In genomic region chr17:44315760-44316731, GRCh38 we compare ENCODE assay signal across 10 cellular contexts. TPM values are rescaled to one million over a fixed set of nuclear protein-coding genes. Genes with fewer than 3 reads are reported as not detected.
A peak's percentile ranks its signal among the peaks of the same experiment; 100 is the strongest.
DNase-seq lines count a peak whose midpoint lies in the region; ATAC-seq, FAIRE-seq and TF ChIP-seq lines count a peak whose summit lies in the region.
"Had no signal": no experiment of that assay in that cellular context is flagged by ENCODE, and none has a peak within 500 bp of the region (broad histone marks: within the 10 kb centered on the region; RNA-seq: fewer than 3 reads in every experiment).

No MANE protein-coding gene starts in this region.

- no peak for TF ChIP-seq POLR2A in K562 (conservative IDR thresholded peaks at IDR 0.05)

- H3K79me2 ChIP-seq in K562 (ENCODE audit: control insufficient read depth, insufficient read depth, low read length): no peaks in the 10 kb centered on the region

- no peak for TF ChIP-seq EP300 in K562 (IDR thresholded peaks at IDR 0.05; ENCODE audit: low read length)

- peaks cover 6% of the 10 kb centered on the region for H3K9me1 ChIP-seq in K562 (ENCODE audit: control insufficient read depth, insufficient read depth, low read length)

- no peak overlapping the region for H3K4me3 ChIP-seq in CD4-positive, alpha-beta memory T cell (ENCODE audit: low read length in 2 of 2)
- peak overlapping the region; percentile 12 for H3K4me3 ChIP-seq in HEK293 (ENCODE audit: low read depth, low read length)
- H3K4me3 ChIP-seq in K562: no peak overlapping the region

- no peak overlapping the region for H2AFZ ChIP-seq in K562 (ENCODE audit: low read depth, low read length)

- H3K9me3 ChIP-seq in CD4-positive, alpha-beta memory T cell (ENCODE audit: control insufficient read depth in 1 of 2, low read length in 2 of 2): no peaks in the 10 kb centered on the region
- no peaks in the 10 kb centered on the region for H3K9me3 ChIP-seq in HEK293 (ENCODE audit: control insufficient read depth, insufficient read depth, low read depth, low read length)
- no peaks in the 10 kb centered on the region for H3K9me3 ChIP-seq in K562 (replicated peaks; ENCODE audit: control insufficient read depth, insufficient read depth, low read depth, low read length)
- H3K9me3 ChIP-seq: gastroesophageal sphincter, pancreas had no signal

- peak overlapping the region in 3 of 7 donors; percentile 1 to 81 (median 4) for H3K27ac Mint-ChIP-seq in CD4-positive, alpha-beta memory T cell
- peak overlapping the region in 2 of 6 donors; percentile 59 to 79 for H3K27ac Mint-ChIP-seq in naive B cell

- H3K4me2 ChIP-seq in K562 (ENCODE audit: insufficient read depth, low read length): no peak overlapping the region; the same call in 1 of the 2 replicates

- H4K20me1 ChIP-seq in K562 (replicated peaks; ENCODE audit: control insufficient read depth, insufficient read depth, low read length): peaks cover 8% of the 10 kb centered on the region; the same call in 1 of the 2 replicates

- no peak for DNase-seq in CD4-positive, alpha-beta memory T cell
- DNase-seq in K562 (ENCODE audit: extremely low read depth in 1 of 4, low spot score in 3 of 4) (peak; percentile 56 to 69 (median 58)), naive B cell (no peak), G401 (ENCODE audit: low spot score) (no peak), NCI-H526 treated with DMSO at 0.1 percent for 48 hours (lab: John Stamatoyannopoulos, UW) (no peak), foreskin keratinocyte (no peak)

- TF ChIP-seq RAD21 in K562 (CRISPR knock-in tag; conservative IDR thresholded peaks at IDR 0.05 in 1 of 2, IDR thresholded peaks at IDR 0.05 in 1 of 2): no peak

- intact Hi-C loops in CD4-positive, alpha-beta memory T cell (cut with micrococcal nuclease): no loop called here
- intact Hi-C loops in K562 (cut with micrococcal nuclease): no loop called here

- H3K9me3 Mint-ChIP-seq in CD4-positive, alpha-beta memory T cell: peaks cover 0 to 2% (median 0%) of the 10 kb centered on the region in 8 donors
- H3K9me3 Mint-ChIP-seq in naive B cell: peaks cover 0 to 2% (median 0%) of the 10 kb centered on the region in 7 donors

- peaks cover 13% of the 10 kb centered on the region for H3K27me3 ChIP-seq in CD4-positive, alpha-beta memory T cell (ENCODE audit: insufficient read depth, low read length)
- H3K27me3 ChIP-seq in K562 (ENCODE audit: control insufficient read depth in 2 of 2, insufficient read depth in 2 of 2, low read length in 2 of 2) (peaks cover 3 to 32% of the 10 kb centered on the region in 2 experiments; a peak in 4 of 5 replicates), foreskin keratinocyte (peaks cover 47% of the 10 kb centered on the region)

- BruUV-seq in K562 (replicated peaks; lab: Mats Ljungman, UMichigan): no TSS peak

- POLR2A ChIA-PET in CD4-positive, alpha-beta memory T cell (lab: Charles Lee; ENCODE audit: partially characterized antibody): interaction anchor here (0.5 to 2.9 kb wide), 8 partner anchors 8 to 129 kb away, joined by 3 to 14 read pairs (median 4); partner anchors contain the start of genes SLC25A39, TMUB2 and UBTF
- POLR2A ChIA-PET in HEK293 (lab: Yijun Ruan, JAX): interaction anchor here (0.5 to 6.5 kb wide), 12 partner anchors 8 to 124 kb away, joined by 3 to 38 read pairs (median 8); partner anchors contain the start of genes ATXN7L3, RUNDC3A, SLC25A39 and UBTF
- POLR2A ChIA-PET in K562 (lab: Yijun Ruan, JAX): interaction anchor here (0.6 to 1.5 kb wide), 12 partner anchors 9 to 458 kb away, joined by 3 to 9 read pairs (median 4); partner anchors contain the start of gene SLC25A39

- H3K4me1 ChIP-seq in CD4-positive, alpha-beta memory T cell (ENCODE audit: insufficient read depth, low read length): peaks cover 15% of the 10 kb centered on the region
- peaks cover 4% of the 10 kb centered on the region; the same call in 1 of the 2 replicates for H3K4me1 ChIP-seq in HEK293 (ENCODE audit: control insufficient read depth, insufficient read depth, low read length)
- peaks cover 5 to 52% of the 10 kb centered on the region in 2 experiments; a peak in 3 of 5 replicates for H3K4me1 ChIP-seq in K562 (replicated peaks in 1 of 2; ENCODE audit: control insufficient read depth in 2 of 2, insufficient read depth in 2 of 2, low read length in 2 of 2)
- H3K4me1 ChIP-seq in foreskin keratinocyte: no peaks in the 10 kb centered on the region
- H3K4me1 ChIP-seq: pancreas had no signal

- 0 out of 4 replicates have a peak overlapping the region, but pooled peaks of 1 of the 2 experiments have one; percentile 72 for H3K9ac ChIP-seq in K562 (ENCODE audit: insufficient read depth in 1 of 2, low read depth in 2 of 2, low read length in 2 of 2)

- peaks cover 22 to 30% of the 10 kb centered on the region in 2 donors for H3K27me3 Mint-ChIP-seq in CD4-positive, alpha-beta memory T cell
- H3K27me3 Mint-ChIP-seq in naive B cell: peaks cover 26 to 63% (median 57%) of the 10 kb centered on the region in 3 donors

- no peak overlapping the region for H3K27ac ChIP-seq in CD4-positive, alpha-beta memory T cell (ENCODE audit: low read depth, low read length)
- H3K27ac ChIP-seq in HEK293 (ENCODE audit: extremely low read depth, low read depth, low read length) (no peak overlapping the region), K562 (ENCODE audit: extremely low read depth, low read depth, low read length) (no peak overlapping the region), foreskin keratinocyte (no peak overlapping the region)
- H3K27ac ChIP-seq: gastroesophageal sphincter, pancreas had no signal

- WGBS in K562 (ENCODE audit: insufficient coverage, low coverage, missing lambda C conversion rate): 24% methylated on average over 31 of the region's 38 CpGs

- peak; percentile 57 for FAIRE-seq in K562 (lab: Jason Lieb, UNC)
- FAIRE-seq: pancreas had no signal

- in situ Hi-C loops in K562 (cut with MboI) (no loop called here), G401 (cut with HindIII; ENCODE audit: low sequenced_read_pairs) (no loop called here)

- H3K4me1 Mint-ChIP-seq in CD4-positive, alpha-beta memory T cell: peaks cover 11 to 19% (median 13%) of the 10 kb centered on the region in 4 donors
- peaks cover 14 to 24% (median 19%) of the 10 kb centered on the region in 3 donors for H3K4me1 Mint-ChIP-seq in naive B cell

- peaks cover 6 to 11% of the 10 kb centered on the region in 2 donors for H3K36me3 Mint-ChIP-seq in CD4-positive, alpha-beta memory T cell
- H3K36me3 Mint-ChIP-seq in naive B cell: peaks cover 5 to 9% of the 10 kb centered on the region in 2 donors

- TF ChIP-seq CTCF in HEK293 (tag by site-specific recombination; IDR thresholded peaks at IDR 0.05) (no peak), K562 (IDR thresholded peaks at IDR 0.05 in 2 of 3, conservative IDR thresholded peaks at IDR 0.05 in 1 of 3; ENCODE audit: insufficient read depth in 2 of 3, low read depth in 1 of 3, low read length in 3 of 3) (no peak), foreskin keratinocyte (conservative IDR thresholded peaks at IDR 0.05) (no peak)

- CTCF ChIA-PET in CD4-positive, alpha-beta memory T cell (lab: Charles Lee; ENCODE audit: partially characterized antibody): interaction anchor here (0.9 to 3.7 kb wide), 3 partner anchors 14 to 106 kb away, joined by 3 to 14 read pairs (median 3); no protein-coding TSS in a partner anchor
- CTCF ChIA-PET in HEK293 (lab: Yijun Ruan, JAX) (interaction anchor here (0.5 to 2.1 kb wide), 8 partner anchors 15 to 252 kb away, joined by 3 to 10 read pairs (median 4); no protein-coding TSS in a partner anchor), K562 (lab: Yijun Ruan, JAX; ENCODE audit: low intra/inter-chr PET ratio) (no interaction called here)

- ATAC-seq in K562: peak; percentile 47
- no peak for ATAC-seq in naive B cell (ENCODE audit: low read depth in 2 of 2)
- no peak for ATAC-seq in foreskin keratinocyte
- no peak for ATAC-seq in HG03571 (IDR thresholded peaks at IDR 0.05; ENCODE audit: unreplicated experiment)
- ATAC-seq: gastroesophageal sphincter had no signal

- peaks cover 12% of the 10 kb centered on the region for H3K36me3 ChIP-seq in CD4-positive, alpha-beta memory T cell (ENCODE audit: insufficient read depth, low read length)
- H3K36me3 ChIP-seq in HEK293 (ENCODE audit: control insufficient read depth in 2 of 2, insufficient read depth in 1 of 2, low read length in 2 of 2) (peaks cover 0 to 25% of the 10 kb centered on the region in 2 experiments; a peak in 1 of 3 replicates), K562 (ENCODE audit: control insufficient read depth, insufficient read depth, low read length) (peaks cover 25% of the 10 kb centered on the region; the same call in 2 of the 3 replicates)

- H3K4me3 Mint-ChIP-seq in CD4-positive, alpha-beta memory T cell: peak overlapping the region; percentile 56 to 87 (median 70)
- H3K4me3 Mint-ChIP-seq in naive B cell: peak overlapping the region; percentile 36 to 92 (median 78)

RNA-seq across cellular contexts. Expression of gene RUNDC3A, which starts 7.6 kb away (rescaled TPM):
- under 1 TPM in 1 of 2 experiments, not detected in 1; 0.19 TPM for total RNA-seq in CD4-positive, alpha-beta memory T cell
- polyA plus RNA-seq in CD4-positive, alpha-beta memory T cell: under 1 TPM in 1 of 2 donors, not detected in 1; 0.28 TPM
- 0.23 TPM in 1 of 2 replicates, not detected in the other for total RNA-seq in K562 (2011; cell fraction: chromatin; rRNA removed; ENCODE audit: low replicate concordance)
- 0.17 TPM in 1 of 2 replicates, not detected in the other for total RNA-seq in K562 (2011; cell fraction: nucleolus; rRNA removed)
- total RNA-seq in K562 (2011; cell fraction: nucleoplasm; rRNA removed): not detected in 2 replicates
- total RNA-seq in K562 (2014; rRNA removed): not detected in 2 replicates
- not detected in 2 replicates for total RNA-seq in K562 (2014; rRNA removed; fragmentation: Illumina TruSeq; extraction: Trizol)
- total RNA-seq in K562 (2015; rRNA removed; fragmentation: Illumina TruSeq; extraction: Trizol): not detected in 2 replicates
- not detected in 2 replicates for total RNA-seq in K562 (2021)
- polyA plus RNA-seq in K562 (2011; rRNA removed): 0.05 TPM in 1 of 2 replicates, not detected in the other
- polyA plus RNA-seq in K562 (2011; cell fraction: cytosol; rRNA removed): 0.07 and 0.49 TPM in 2 replicates
- 0.11 and 0.24 TPM in 2 replicates for polyA plus RNA-seq in K562 (2011; cell fraction: nucleus; rRNA removed)
- 0.10 and 0.36 TPM in 2 replicates for polyA plus RNA-seq in K562 (2012)
- not detected in 2 replicates for polyA plus RNA-seq in K562 (2014; fragmentation: Illumina TruSeq; extraction: Trizol)
- not detected for polyA plus RNA-seq in K562 (2014; fragmentation: Nextera tagmentation; extraction: Ambion mirVana)
- polyA plus RNA-seq in K562 (2014; rRNA removed): not detected in 2 replicates
- 0.32 TPM in 1 of 2 replicates, not detected in the other for polyA minus RNA-seq in K562 (2011; rRNA and poly(A)+ RNA removed)
- not detected in 2 replicates for polyA minus RNA-seq in K562 (2011; cell fraction: cytosol; rRNA and poly(A)+ RNA removed)
- not detected in 2 replicates for polyA minus RNA-seq in K562 (2011; cell fraction: nucleus; rRNA and poly(A)+ RNA removed)
- polyA plus RNA-seq in naive B cell (ENCODE audit: low read depth in 6 of 6): under 1 TPM in 2 of 6 donors, not detected in 4; 0.13 to 0.16 TPM
- total RNA-seq in G401 (2014; rRNA removed; shearing (Covaris generic)): 3.4 and 3.8 TPM in 2 replicates
- 0.14 and 0.18 TPM in 2 replicates for total RNA-seq in foreskin keratinocyte
- polyA plus RNA-seq in foreskin keratinocyte: 0.26 and 0.52 TPM in 2 replicates

RNA-seq across cellular contexts. Expression of gene SLC25A39, which starts 8.6 kb away (rescaled TPM):
- total RNA-seq in CD4-positive, alpha-beta memory T cell: 10 to 100 TPM; 91.2 to 94.4 TPM
- polyA plus RNA-seq in CD4-positive, alpha-beta memory T cell: 100 to 1,000 TPM; 116 to 140 TPM
- 112 and 348 TPM in 2 replicates for total RNA-seq in K562 (2011; cell fraction: chromatin; rRNA removed; ENCODE audit: low replicate concordance)
- total RNA-seq in K562 (2011; cell fraction: nucleolus; rRNA removed): 328 and 401 TPM in 2 replicates
- total RNA-seq in K562 (2011; cell fraction: nucleoplasm; rRNA removed): 185 and 188 TPM in 2 replicates
- total RNA-seq in K562 (2014; rRNA removed) (228 and 316 TPM in 2 replicates), K562 (2014; rRNA removed; fragmentation: Illumina TruSeq; extraction: Trizol) (47.0 and 72.5 TPM in 2 replicates), K562 (2015; rRNA removed; fragmentation: Illumina TruSeq; extraction: Trizol) (139 and 140 TPM in 2 replicates), K562 (2021) (266 and 268 TPM in 2 replicates), foreskin keratinocyte (171 and 183 TPM in 2 replicates)
- polyA plus RNA-seq in K562 (2011; rRNA removed) (121 and 188 TPM in 2 replicates), K562 (2014; fragmentation: Illumina TruSeq; extraction: Trizol) (238 and 276 TPM in 2 replicates), K562 (2014; fragmentation: Nextera tagmentation; extraction: Ambion mirVana) (1 to 10 TPM; 4.8 to 6.3 TPM), K562 (2014; rRNA removed) (267 and 327 TPM in 2 replicates), naive B cell (ENCODE audit: low read depth in 6 of 6) (100 to 1,000 TPM in 3 of 6 donors, 10 to 100 TPM in 3; 87.3 to 143 (median 103) TPM), foreskin keratinocyte (249 and 257 TPM in 2 replicates)
- polyA plus RNA-seq in K562 (2011; cell fraction: cytosol; rRNA removed): 232 and 388 TPM in 2 replicates
- 426 and 555 TPM in 2 replicates for polyA plus RNA-seq in K562 (2011; cell fraction: nucleus; rRNA removed)
- polyA plus RNA-seq in K562 (2012): 210 and 229 TPM in 2 replicates
- polyA minus RNA-seq in K562 (2011; rRNA and poly(A)+ RNA removed): 34.0 and 42.0 TPM in 2 replicates
- 75.4 and 108 TPM in 2 replicates for polyA minus RNA-seq in K562 (2011; cell fraction: cytosol; rRNA and poly(A)+ RNA removed)
- polyA minus RNA-seq in K562 (2011; cell fraction: nucleus; rRNA and poly(A)+ RNA removed): 85.0 and 95.6 TPM in 2 replicates
- total RNA-seq in G401 (2014; rRNA removed; shearing (Covaris generic)): 335 and 340 TPM in 2 replicates

RNA-seq across cellular contexts. Expression of gene GRN, which starts 29.1 kb away (rescaled TPM):
- 10 to 100 TPM; 49.5 to 50.0 TPM for total RNA-seq in CD4-positive, alpha-beta memory T cell
- polyA plus RNA-seq in CD4-positive, alpha-beta memory T cell: 10 to 100 TPM; 45.9 to 69.2 TPM
- 22.1 and 107 TPM in 2 replicates for total RNA-seq in K562 (2011; cell fraction: chromatin; rRNA removed; ENCODE audit: low replicate concordance)
- total RNA-seq in K562 (2011; cell fraction: nucleolus; rRNA removed): 206 and 251 TPM in 2 replicates
- total RNA-seq in K562 (2011; cell fraction: nucleoplasm; rRNA removed): 71.4 and 95.0 TPM in 2 replicates
- 51.0 and 69.9 TPM in 2 replicates for total RNA-seq in K562 (2014; rRNA removed)
- 9.6 and 15.6 TPM in 2 replicates for total RNA-seq in K562 (2014; rRNA removed; fragmentation: Illumina TruSeq; extraction: Trizol)
- 20.7 and 21.4 TPM in 2 replicates for total RNA-seq in K562 (2015; rRNA removed; fragmentation: Illumina TruSeq; extraction: Trizol)
- total RNA-seq in K562 (2021): 69.9 and 75.3 TPM in 2 replicates
- polyA plus RNA-seq in K562 (2011; rRNA removed): 11.5 and 62.4 TPM in 2 replicates
- 34.3 and 53.6 TPM in 2 replicates for polyA plus RNA-seq in K562 (2011; cell fraction: cytosol; rRNA removed)
- polyA plus RNA-seq in K562 (2011; cell fraction: nucleus; rRNA removed): 101 and 122 TPM in 2 replicates
- polyA plus RNA-seq in K562 (2012): 77.5 and 193 TPM in 2 replicates
- 35.2 and 63.4 TPM in 2 replicates for polyA plus RNA-seq in K562 (2014; fragmentation: Illumina TruSeq; extraction: Trizol)
- polyA plus RNA-seq in K562 (2014; fragmentation: Nextera tagmentation; extraction: Ambion mirVana): 1 to 10 TPM; 5.4 to 5.9 TPM
- polyA plus RNA-seq in K562 (2014; rRNA removed): 36.4 and 36.6 TPM in 2 replicates
- 6.6 and 12.3 TPM in 2 replicates for polyA minus RNA-seq in K562 (2011; rRNA and poly(A)+ RNA removed)
- polyA minus RNA-seq in K562 (2011; cell fraction: cytosol; rRNA and poly(A)+ RNA removed): 47.6 and 80.7 TPM in 2 replicates
- 31.0 and 38.4 TPM in 2 replicates for polyA minus RNA-seq in K562 (2011; cell fraction: nucleus; rRNA and poly(A)+ RNA removed)
- polyA plus RNA-seq in naive B cell (ENCODE audit: low read depth in 6 of 6): 100 to 1,000 TPM; 102 to 198 (median 110) TPM
- 243 and 344 TPM in 2 replicates for total RNA-seq in G401 (2014; rRNA removed; shearing (Covaris generic))
- total RNA-seq in foreskin keratinocyte: 272 and 283 TPM in 2 replicates
- polyA plus RNA-seq in foreskin keratinocyte: 290 and 301 TPM in 2 replicates

RNA-seq across cellular contexts. Expression of gene FAM171A2, which starts 47.6 kb away (rescaled TPM):
- total RNA-seq in CD4-positive, alpha-beta memory T cell: under 1 TPM; 0.52 to 0.72 TPM
- polyA plus RNA-seq in CD4-positive, alpha-beta memory T cell: under 1 TPM in 1 of 2 donors, not detected in 1; 0.13 TPM
- total RNA-seq in K562 (2011; cell fraction: chromatin; rRNA removed; ENCODE audit: low replicate concordance): 2.2 and 9.3 TPM in 2 replicates
- 10.4 and 11.3 TPM in 2 replicates for total RNA-seq in K562 (2011; cell fraction: nucleolus; rRNA removed)
- total RNA-seq in K562 (2011; cell fraction: nucleoplasm; rRNA removed): 6.5 and 7.2 TPM in 2 replicates
- 7.3 and 10.2 TPM in 2 replicates for total RNA-seq in K562 (2014; rRNA removed)
- 0.44 and 0.54 TPM in 2 replicates for total RNA-seq in K562 (2014; rRNA removed; fragmentation: Illumina TruSeq; extraction: Trizol)
- total RNA-seq in K562 (2015; rRNA removed; fragmentation: Illumina TruSeq; extraction: Trizol): 1.2 and 1.4 TPM in 2 replicates
- total RNA-seq in K562 (2021): 7.0 and 8.6 TPM in 2 replicates
- polyA plus RNA-seq in K562 (2011; rRNA removed): 2.5 and 5.2 TPM in 2 replicates
- polyA plus RNA-seq in K562 (2011; cell fraction: cytosol; rRNA removed): 5.0 and 11.3 TPM in 2 replicates
- 7.6 and 9.3 TPM in 2 replicates for polyA plus RNA-seq in K562 (2011; cell fraction: nucleus; rRNA removed)
- polyA plus RNA-seq in K562 (2012): 3.1 and 8.9 TPM in 2 replicates
- polyA plus RNA-seq in K562 (2014; fragmentation: Illumina TruSeq; extraction: Trizol): 1.2 and 2.4 TPM in 2 replicates
- polyA plus RNA-seq in K562 (2014; fragmentation: Nextera tagmentation; extraction: Ambion mirVana): under 1 TPM in 1 of 2 experiments, not detected in 1; 0.10 TPM
- polyA plus RNA-seq in K562 (2014; rRNA removed): 4.5 and 5.7 TPM in 2 replicates
- 1.6 and 2.1 TPM in 2 replicates for polyA minus RNA-seq in K562 (2011; rRNA and poly(A)+ RNA removed)
- polyA minus RNA-seq in K562 (2011; cell fraction: cytosol; rRNA and poly(A)+ RNA removed): 2.9 and 4.5 TPM in 2 replicates
- polyA minus RNA-seq in K562 (2011; cell fraction: nucleus; rRNA and poly(A)+ RNA removed): 1.6 and 3.9 TPM in 2 replicates
- under 1 TPM in 2 of 6 donors, not detected in 4; 0.21 to 0.29 TPM for polyA plus RNA-seq in naive B cell (ENCODE audit: low read depth in 6 of 6)
- 22.2 and 23.6 TPM in 2 replicates for total RNA-seq in G401 (2014; rRNA removed; shearing (Covaris generic))
- total RNA-seq in foreskin keratinocyte: 1.4 and 1.6 TPM in 2 replicates
- polyA plus RNA-seq in foreskin keratinocyte: 0.98 and 1.3 TPM in 2 replicates

RNA-seq across cellular contexts. Expression of gene SLC4A1, which starts 48.1 kb away (rescaled TPM):
- not detected for total RNA-seq in CD4-positive, alpha-beta memory T cell
- polyA plus RNA-seq in CD4-positive, alpha-beta memory T cell: not detected
- total RNA-seq in K562 (2011; cell fraction: chromatin; rRNA removed; ENCODE audit: low replicate concordance): 2.0 and 2.5 TPM in 2 replicates
- total RNA-seq in K562 (2011; cell fraction: nucleolus; rRNA removed): 3.3 and 4.1 TPM in 2 replicates
- total RNA-seq in K562 (2011; cell fraction: nucleoplasm; rRNA removed): 2.4 and 4.0 TPM in 2 replicates
- total RNA-seq in K562 (2014; rRNA removed) (0.53 and 1.00 TPM in 2 replicates), K562 (2014; rRNA removed; fragmentation: Illumina TruSeq; extraction: Trizol) (0.25 and 0.32 TPM in 2 replicates), K562 (2015; rRNA removed; fragmentation: Illumina TruSeq; extraction: Trizol) (0.14 and 0.19 TPM in 2 replicates), K562 (2021) (0.81 and 0.84 TPM in 2 replicates), foreskin keratinocyte (not detected in 2 replicates)
- polyA plus RNA-seq in K562 (2011; rRNA removed) (0.71 and 0.80 TPM in 2 replicates), K562 (2014; fragmentation: Illumina TruSeq; extraction: Trizol) (0.61 and 0.88 TPM in 2 replicates), K562 (2014; fragmentation: Nextera tagmentation; extraction: Ambion mirVana) (under 1 TPM; 0.22 to 0.37 TPM), K562 (2014; rRNA removed) (0.53 and 0.57 TPM in 2 replicates), naive B cell (ENCODE audit: low read depth in 6 of 6) (under 1 TPM in 3 of 6 donors, not detected in 3; 0.07 to 0.20 (median 0.12) TPM), foreskin keratinocyte (not detected in 2 replicates)
- 0.68 and 1.3 TPM in 2 replicates for polyA plus RNA-seq in K562 (2011; cell fraction: cytosol; rRNA removed)
- 0.21 and 1.1 TPM in 2 replicates for polyA plus RNA-seq in K562 (2011; cell fraction: nucleus; rRNA removed)
- polyA plus RNA-seq in K562 (2012): 0.65 and 3.0 TPM in 2 replicates
- 0.45 and 0.98 TPM in 2 replicates for polyA minus RNA-seq in K562 (2011; rRNA and poly(A)+ RNA removed)
- 0.46 and 0.67 TPM in 2 replicates for polyA minus RNA-seq in K562 (2011; cell fraction: cytosol; rRNA and poly(A)+ RNA removed)
- 0.11 and 0.40 TPM in 2 replicates for polyA minus RNA-seq in K562 (2011; cell fraction: nucleus; rRNA and poly(A)+ RNA removed)
- not detected in 2 replicates for total RNA-seq in G401 (2014; rRNA removed; shearing (Covaris generic))
- polyA plus RNA-seq: pancreas had no signal

Comparison
In these comparisons a context has a peak if more than half of its experiments do, and no peak if none do; other contexts are left out.
1. DNase-seq: peak in K562 (4 of 4); none in CD4-positive, alpha-beta memory T cell (0 of 5), naive B cell (single experiment), G401 (single experiment), NCI-H526 treated with DMSO at 0.1 percent for 48 hours (single experiment) and foreskin keratinocyte (0 of 2).